ENCODE assay signal across 8 cellular contexts in the genomic region with DNA sequence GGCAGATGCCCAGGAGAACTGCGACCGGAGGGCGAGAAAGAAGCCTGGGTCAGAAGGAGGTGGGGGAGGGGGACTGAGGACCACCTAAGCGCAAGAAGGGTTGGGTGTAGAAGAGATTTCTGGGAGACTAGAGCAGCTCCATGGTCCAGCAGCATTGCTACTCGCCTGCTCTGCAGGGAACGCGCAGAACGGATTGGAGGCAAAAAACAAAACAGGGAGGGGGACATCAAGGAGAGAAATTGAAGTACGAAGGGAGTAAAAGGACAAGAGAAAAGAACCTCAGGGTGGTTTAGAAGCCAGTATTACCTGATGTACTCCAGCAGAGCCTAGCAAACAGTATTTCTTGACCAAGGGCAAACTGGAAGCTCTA. TPM values are rescaled to one million over a fixed set of nuclear protein-coding genes. Genes with fewer than 3 reads are reported as not detected.
DNase-seq lines count a peak whose midpoint lies in the region; ATAC-seq and TF ChIP-seq lines count a peak whose summit lies in the region.

No MANE protein-coding gene starts in this region.

- peak overlapping the region; percentile 85 for H3K4me2 ChIP-seq in Karpas-422 (ENCODE audit: low read depth, low read length, poor library complexity, severe bottlenecking)

- H3K79me2 ChIP-seq in Karpas-422 (ENCODE audit: low read length): no peaks in the 10 kb centered on the region

- H3K36me3 Mint-ChIP-seq in CD4-positive, CD25-positive, alpha-beta regulatory T cell: no peaks in the 10 kb centered on the region

- intact Hi-C loops in breast epithelium (cut with DNase I; ENCODE audit: low total_unique reads): no loop called here
- intact Hi-C loops in right lobe of liver (cut with DNase I): no loop called here
- intact Hi-C loops in tibial artery (cut with DNase I; ENCODE audit: low total_unique reads): loop anchor here (2.0 kb wide), 1 partner anchor 497 kb away; no protein-coding TSS in a partner anchor

- no peak for TF ChIP-seq CTCF in breast epithelium (IDR thresholded peaks at IDR 0.05)
- TF ChIP-seq CTCF in right lobe of liver (IDR thresholded peaks at IDR 0.05): no peak
- no peak for TF ChIP-seq CTCF in tibial artery (IDR thresholded peaks at IDR 0.05)
- no peak for TF ChIP-seq CTCF in GM20000 (IDR thresholded peaks at IDR 0.05; ENCODE audit: extremely low read depth, missing control alignments)

- H3K4me3 ChIP-seq in CD4-positive, CD25-positive, alpha-beta regulatory T cell (ENCODE audit: low read depth, low read length): peak overlapping the region; percentile 48
- H3K4me3 ChIP-seq in Karpas-422 (ENCODE audit: low read length) (peak overlapping the region; percentile 71; the same call in 1 of the 2 replicates), breast epithelium (peak overlapping the region; percentile 65 to 94 (median 86)), right lobe of liver (peak overlapping the region; percentile 36 to 49 (median 36)), tibial artery (peak overlapping the region; percentile 83 to 85)

- peak overlapping the region; percentile 74; the same call in 1 of the 2 replicates for H2AFZ ChIP-seq in Karpas-422 (ENCODE audit: low read length)

- peak overlapping the region in 2 of 3 donors; percentile 89 to 95 for H3K27ac Mint-ChIP-seq in CD4-positive, CD25-positive, alpha-beta regulatory T cell

- H3K4me1 Mint-ChIP-seq in CD4-positive, CD25-positive, alpha-beta regulatory T cell: peaks cover 21 to 55% (median 35%) of the 10 kb centered on the region in 4 donors

- H3K27me3 ChIP-seq in CD4-positive, CD25-positive, alpha-beta regulatory T cell (ENCODE audit: control insufficient read depth, insufficient read depth, low read length): no peaks in the 10 kb centered on the region
- H3K27me3 ChIP-seq in Karpas-422 (ENCODE audit: low read length) (no peaks in the 10 kb centered on the region; the same call in 1 of the 2 replicates), breast epithelium (no peaks in the 10 kb centered on the region), right lobe of liver (peaks cover 0 to 14% of the 10 kb centered on the region in 2 donors), tibial artery (no peaks in the 10 kb centered on the region)

- peak overlapping the region; percentile 72; the same call in 1 of the 2 replicates for H3K9ac ChIP-seq in Karpas-422 (ENCODE audit: low read length)

- no peaks in the 10 kb centered on the region for H3K9me3 ChIP-seq in CD4-positive, CD25-positive, alpha-beta regulatory T cell (ENCODE audit: control insufficient read depth in 2 of 2, low read length in 2 of 2)
- H3K9me3 ChIP-seq in Karpas-422 (ENCODE audit: low read length): no peaks in the 10 kb centered on the region
- H3K9me3 ChIP-seq in breast epithelium: no peaks in the 10 kb centered on the region
- no peaks in the 10 kb centered on the region for H3K9me3 ChIP-seq in right lobe of liver
- H3K9me3 ChIP-seq in tibial artery: no peaks in the 10 kb centered on the region

- peak overlapping the region; percentile 81 to 91 (median 88) for H3K4me3 Mint-ChIP-seq in CD4-positive, CD25-positive, alpha-beta regulatory T cell

- H3K27ac ChIP-seq in CD4-positive, CD25-positive, alpha-beta regulatory T cell (ENCODE audit: insufficient read depth, low read length, poor library complexity, severe bottlenecking): peak overlapping the region; percentile 67
- H3K27ac ChIP-seq in Karpas-422 (ENCODE audit: low read length): no peak overlapping the region
- H3K27ac ChIP-seq in breast epithelium: peak overlapping the region; percentile 85 to 94
- H3K27ac ChIP-seq in right lobe of liver: no peak overlapping the region
- H3K27ac ChIP-seq in tibial artery: peak overlapping the region; percentile 71 to 82

- H3K9me2 ChIP-seq in Karpas-422 (replicated peaks; ENCODE audit: insufficient read depth, low read length): no peaks in the 10 kb centered on the region

- no peaks in the 10 kb centered on the region for H3K36me3 ChIP-seq in CD4-positive, CD25-positive, alpha-beta regulatory T cell (ENCODE audit: control insufficient read depth, insufficient read depth, low read length)
- H3K36me3 ChIP-seq in Karpas-422 (ENCODE audit: insufficient read depth, low read length) (no peaks in the 10 kb centered on the region), breast epithelium (no peaks in the 10 kb centered on the region), right lobe of liver (no peaks in the 10 kb centered on the region), tibial artery (no peaks in the 10 kb centered on the region)

- no peaks in the 10 kb centered on the region for H3K9me3 Mint-ChIP-seq in CD4-positive, CD25-positive, alpha-beta regulatory T cell

- TF ChIP-seq POLR2A in breast epithelium (IDR thresholded peaks at IDR 0.05) (no peak), right lobe of liver (IDR thresholded peaks at IDR 0.05) (no peak)

- ATAC-seq in CD4-positive, CD25-positive, alpha-beta regulatory T cell (ENCODE audit: low read depth in 2 of 2): no peak
- ATAC-seq in right lobe of liver (peak in 1 of 4 donors; percentile 3), HG02981 (IDR thresholded peaks at IDR 0.05; ENCODE audit: unreplicated experiment) (no peak)

- WGBS in right lobe of liver (ENCODE audit: insufficient coverage, low coverage, low lambda C conversion rate, missing lambda C conversion rate): 14% methylated on average over 9 of the region's 9 CpGs

- H3K4me1 ChIP-seq in CD4-positive, CD25-positive, alpha-beta regulatory T cell (ENCODE audit: control insufficient read depth, insufficient read depth, low read length, poor library complexity, severe bottlenecking): peaks cover 42% of the 10 kb centered on the region
- H3K4me1 ChIP-seq in Karpas-422 (ENCODE audit: low read length) (peaks cover 34% of the 10 kb centered on the region), breast epithelium (peaks cover 6 to 11% of the 10 kb centered on the region in 2 donors), right lobe of liver (no peaks in the 10 kb centered on the region), tibial artery (peaks cover 0 to 26% (median 17%) of the 10 kb centered on the region in 4 donors)

- H4K20me1 ChIP-seq in Karpas-422 (ENCODE audit: insufficient read depth, low read depth, low read length): peaks cover 3% of the 10 kb centered on the region; the same call in 1 of the 2 replicates

- peak in 1 of 3 donors; percentile 20 for DNase-seq in CD4-positive, CD25-positive, alpha-beta regulatory T cell
- DNase-seq in Karpas-422 (no peak), breast epithelium (ENCODE audit: low spot score in 2 of 2) (no peak), right lobe of liver (no peak), tibial artery (no peak), GM20000 (ENCODE audit: low spot score) (no peak)
- DNase-seq in activated CD8-positive, alpha-beta memory T cell treated with anti-CD3 and anti-CD28 coated beads, Interleukin-2, amount 50 U/mL, for 48 hours: no peak

- peaks cover 16% of the 10 kb centered on the region for H3K27me3 Mint-ChIP-seq in CD4-positive, CD25-positive, alpha-beta regulatory T cell

RNA-seq across cellular contexts. Expression of a gene that starts 0.5 kb away (rescaled TPM):
- 56.3 TPM for total RNA-seq in CD4-positive, CD25-positive, alpha-beta regulatory T cell
- 1 to 10 TPM in 3 of 4 donors, under 1 TPM in 1; 0.60 to 1.8 (median 1.5) TPM for polyA plus RNA-seq in CD4-positive, CD25-positive, alpha-beta regulatory T cell
- 9.9 and 10.5 TPM in 2 replicates for total RNA-seq in Karpas-422 (2014; rRNA removed; shearing (Covaris generic); ENCODE audit: low replicate concordance)
- 10 to 100 TPM; 26.1 to 49.2 (median 48.4) TPM for total RNA-seq in breast epithelium
- total RNA-seq in right lobe of liver: 1 to 10 TPM; 2.4 to 5.6 (median 4.9) TPM

RNA-seq across cellular contexts. Expression of a gene that starts 23.4 kb away (rescaled TPM):
- total RNA-seq in CD4-positive, CD25-positive, alpha-beta regulatory T cell: not detected
- polyA plus RNA-seq in CD4-positive, CD25-positive, alpha-beta regulatory T cell: not detected
- not detected in 2 replicates for total RNA-seq in Karpas-422 (2014; rRNA removed; shearing (Covaris generic); ENCODE audit: low replicate concordance)
- not detected for total RNA-seq in breast epithelium
- not detected for total RNA-seq in right lobe of liver

RNA-seq across cellular contexts. Expression of a gene that starts 47.4 kb away (rescaled TPM):
- total RNA-seq in CD4-positive, CD25-positive, alpha-beta regulatory T cell: 2.4 TPM
- 1 to 10 TPM in 2 of 4 donors, not detected in 2; 1.0 to 4.8 TPM for polyA plus RNA-seq in CD4-positive, CD25-positive, alpha-beta regulatory T cell
- not detected in 2 replicates for total RNA-seq in Karpas-422 (2014; rRNA removed; shearing (Covaris generic); ENCODE audit: low replicate concordance)
- 1 to 10 TPM in 1 of 3 donors, under 1 TPM in 1, not detected in 1; 0.29 to 2.9 TPM for total RNA-seq in breast epithelium
- total RNA-seq in right lobe of liver: under 1 TPM in 2 of 6 experiments, not detected in 4; 0.11 to 0.31 TPM

RNA-seq across cellular contexts. Expression of a gene that starts 48.6 kb away (rescaled TPM):
- not detected for total RNA-seq in CD4-positive, CD25-positive, alpha-beta regulatory T cell
- polyA plus RNA-seq in CD4-positive, CD25-positive, alpha-beta regulatory T cell: not detected
- not detected in 2 replicates for total RNA-seq in Karpas-422 (2014; rRNA removed; shearing (Covaris generic); ENCODE audit: low replicate concordance)
- total RNA-seq in breast epithelium (not detected), right lobe of liver (not detected)

Comparison
In these comparisons a context has a peak if more than half of its experiments do, and no peak if none do; other contexts are left out.
1. H3K27ac ChIP-seq: peak in CD4-positive, CD25-positive, alpha-beta regulatory T cell (single experiment), breast epithelium (2 of 2) and tibial artery (2 of 2); none in Karpas-422 (single experiment) and right lobe of liver (0 of 3).
2. H3K4me3 ChIP-seq: peak in every context shown above with its lines; median percentile 86 in breast epithelium; 84 in tibial artery; 71 in Karpas-422; 48 in CD4-positive, CD25-positive, alpha-beta regulatory T cell; 36 in right lobe of liver.